In the genomic region with DNA sequence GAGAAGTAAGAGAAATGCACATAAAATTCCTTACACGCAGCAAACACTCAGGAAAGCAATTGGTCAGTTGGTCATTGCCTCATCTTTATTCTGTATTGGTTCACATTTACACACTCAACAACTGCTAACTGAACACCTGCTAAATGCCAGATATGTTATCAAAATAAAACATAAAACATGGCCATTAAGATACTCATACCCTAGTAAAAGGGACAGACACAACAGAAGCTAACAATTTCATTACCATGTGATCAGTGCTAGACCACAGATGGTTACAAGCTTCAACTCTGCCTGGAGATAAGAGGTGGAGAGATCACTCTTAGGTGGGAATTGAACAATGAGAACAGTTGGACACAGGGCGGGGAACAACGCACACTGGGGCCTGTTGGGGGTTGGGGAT, we compare ENCODE assay signal across 1 cellular context.
TF ChIP-seq lines count a peak whose summit lies in the region.

No MANE protein-coding gene starts in this region.

TF ChIP-seq in HEK293, 187 proteins besides CTCF, POLR2A, EP300 and RAD21 (continued from another document):
- no peak for TF ChIP-seq SCRT2 (tag by site-specific recombination; IDR thresholded peaks at IDR 0.05)
- peak; percentile 77 for TF ChIP-seq FEZF1 (tag by site-specific recombination; IDR thresholded peaks at IDR 0.05)
- TF ChIP-seq GLI4 (tag by site-specific recombination; IDR thresholded peaks at IDR 0.05): no peak
- TF ChIP-seq ZNF837 (tag by site-specific recombination; IDR thresholded peaks at IDR 0.05): no peak
- TF ChIP-seq, protein P1, sequence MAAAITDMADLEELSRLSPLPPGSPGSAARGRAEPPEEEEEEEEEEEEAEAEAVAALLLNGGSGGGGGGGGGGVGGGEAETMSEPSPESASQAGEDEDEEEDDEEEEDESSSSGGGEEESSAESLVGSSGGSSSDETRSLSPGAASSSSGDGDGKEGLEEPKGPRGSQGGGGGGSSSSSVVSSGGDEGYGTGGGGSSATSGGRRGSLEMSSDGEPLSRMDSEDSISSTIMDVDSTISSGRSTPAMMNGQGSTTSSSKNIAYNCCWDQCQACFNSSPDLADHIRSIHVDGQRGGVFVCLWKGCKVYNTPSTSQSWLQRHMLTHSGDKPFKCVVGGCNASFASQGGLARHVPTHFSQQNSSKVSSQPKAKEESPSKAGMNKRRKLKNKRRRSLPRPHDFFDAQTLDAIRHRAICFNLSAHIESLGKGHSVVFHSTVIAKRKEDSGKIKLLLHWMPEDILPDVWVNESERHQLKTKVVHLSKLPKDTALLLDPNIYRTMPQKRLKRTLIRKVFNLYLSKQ (tag by site-specific recombination; IDR thresholded peaks at IDR 0.05; ENCODE audit: borderline replicate concordance): no peak
- no peak for TF ChIP-seq GLIS1 (tag by site-specific recombination; IDR thresholded peaks at IDR 0.05)
- TF ChIP-seq, protein P2, sequence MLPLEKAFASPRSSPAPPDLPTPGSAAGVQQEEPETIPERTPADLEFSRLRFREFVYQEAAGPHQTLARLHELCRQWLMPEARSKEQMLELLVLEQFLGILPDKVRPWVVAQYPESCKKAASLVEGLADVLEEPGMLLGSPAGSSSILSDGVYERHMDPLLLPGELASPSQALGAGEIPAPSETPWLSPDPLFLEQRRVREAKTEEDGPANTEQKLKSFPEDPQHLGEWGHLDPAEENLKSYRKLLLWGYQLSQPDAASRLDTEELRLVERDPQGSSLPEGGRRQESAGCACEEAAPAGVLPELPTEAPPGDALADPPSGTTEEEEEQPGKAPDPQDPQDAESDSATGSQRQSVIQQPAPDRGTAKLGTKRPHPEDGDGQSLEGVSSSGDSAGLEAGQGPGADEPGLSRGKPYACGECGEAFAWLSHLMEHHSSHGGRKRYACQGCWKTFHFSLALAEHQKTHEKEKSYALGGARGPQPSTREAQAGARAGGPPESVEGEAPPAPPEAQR (tag by site-specific recombination; IDR thresholded peaks at IDR 0.05): no peak
- TF ChIP-seq ZBTB48 (tag by site-specific recombination; IDR thresholded peaks at IDR 0.05): no peak
- no peak for TF ChIP-seq ZNF658 (tag by site-specific recombination; IDR thresholded peaks at IDR 0.05)
